In the genomic region with DNA sequence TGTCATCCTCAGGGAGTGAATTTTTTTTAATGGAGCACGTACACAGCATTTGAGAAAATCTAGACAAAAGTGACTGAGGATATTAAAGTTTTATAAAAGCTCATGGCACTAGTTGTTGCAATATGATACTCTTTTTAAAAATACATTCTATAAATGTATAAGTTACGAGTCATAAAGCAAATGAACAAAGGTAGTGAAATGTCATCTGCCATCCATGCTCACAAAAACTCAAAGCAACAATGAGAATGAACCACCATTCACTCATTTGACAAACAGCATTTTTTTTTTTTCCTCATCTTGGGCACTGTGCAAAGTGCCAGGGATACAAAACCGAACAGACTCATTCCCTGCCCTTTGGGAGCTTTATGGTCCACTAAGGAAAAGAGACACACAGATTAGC, we compare ENCODE assay signal across 27 cellular contexts. TPM values are rescaled to one million over a fixed set of nuclear protein-coding genes. Genes with fewer than 3 reads are reported as not detected.
DNase-seq lines count a peak whose midpoint lies in the region; ATAC-seq, FAIRE-seq and TF ChIP-seq lines count a peak whose summit lies in the region.
"Had no signal": no experiment of that assay in that cellular context is flagged by ENCODE, and none has a peak within 500 bp of the region (broad histone marks: within the 10 kb centered on the region; RNA-seq: fewer than 3 reads in every experiment).

No MANE protein-coding gene starts in this region.

- H3K4me1 ChIP-seq in heart right ventricle, result peaks cover 0 to 5% (median 0%) of the 10 kb centered on the region in 9 donors
- H3K4me1 ChIP-seq: breast epithelium, left ventricle myocardium inferior had no signal

- 95 to 97% methylated on average over 3 of the region's 3 CpGs for WGBS in heart right ventricle, 2 donors

- TF ChIP-seq CTCF in D721Med (IDR thresholded peaks at IDR 0.05; ENCODE audit: insufficient read depth, missing control alignments) (no peak), foreskin fibroblast (IDR thresholded peaks at IDR 0.05; ENCODE audit: low read depth, low read length) (no peak), heart right ventricle (IDR thresholded peaks at IDR 0.05) (no peak)

- no peak overlapping the region for H3K4me3 ChIP-seq in foreskin fibroblast (ENCODE audit: low read depth in 1 of 2, low read length in 2 of 2)
- no peak overlapping the region for H3K4me3 ChIP-seq in heart right ventricle
- H3K4me3 ChIP-seq: BLaER1, breast epithelium, GM23338, left ventricle myocardium inferior, ovary, skin epidermis had no signal

- FAIRE-seq in D721Med (lab: Jason Lieb, UNC) (peak; percentile 6), HTR-8/SVneo (lab: Jason Lieb, UNC) (no peak), TTC549 (lab: Jason Lieb, UNC) (peak; percentile 31)

- H3K36me3 ChIP-seq in heart right ventricle, result peaks cover 0 to 75% (median 9%) of the 10 kb centered on the region in 9 donors
- H3K36me3 ChIP-seq: breast epithelium, ovary had no signal

- no peak overlapping the region for H3K27ac ChIP-seq in heart right ventricle
- H3K27ac ChIP-seq: BLaER1, breast epithelium, left ventricle myocardium inferior, ovary, skin epidermis had no signal

- no peaks in the 10 kb centered on the region for H3K9me3 ChIP-seq in heart right ventricle
- H3K9me3 ChIP-seq: BLaER1, breast epithelium, left ventricle myocardium inferior, ovary had no signal

- no peak for ATAC-seq in heart right ventricle
- no peak for ATAC-seq in HG02678 (IDR thresholded peaks at IDR 0.05; ENCODE audit: unreplicated experiment)
- ATAC-seq in GM19467 (IDR thresholded peaks at IDR 0.05; ENCODE audit: unreplicated experiment), result no peak
- ATAC-seq in GM21526 (IDR thresholded peaks at IDR 0.05; ENCODE audit: low FRiP score, unreplicated experiment), result no peak
- ATAC-seq: activated CD4-positive, CD25-positive, alpha-beta regulatory T cell treated with anti-CD3 and anti-CD28 coated beads, Interleukin-2, amount 50 U/mL, for 24 hours; activated CD8-positive, alpha-beta memory T cell treated with anti-CD3 and anti-CD28 coated beads, Interleukin-2, amount 10 ng/mL, durations not matched to agents 7 days and 5 days; GM23338; stimulated activated memory B cell treated with anti-CD40 and anti-IgM and Interleukin-4, amounts not matched to agents 10 μg/mL and 1 μg/mL and 100 μg/mL, for 72 hours had no signal

- DNase-seq in D721Med (ENCODE audit: insufficient read length, low spot score) (no peak), HTR-8/SVneo (ENCODE audit: insufficient read length, low spot score) (peak; percentile 25), foreskin fibroblast (peak; percentile 27 to 55), heart right ventricle (no peak)
- DNase-seq: ACHN; activated CD4-positive, alpha-beta T cell treated with anti-CD3 and anti-CD28 coated beads, Interleukin-2, amount 50 U/mL, for 4 hours; activated CD8-positive, alpha-beta memory T cell treated with anti-CD3 and anti-CD28 coated beads, Interleukin-2, amount 10 ng/mL, durations not matched to agents 7 days and 5 days; activated naive CD4-positive, alpha-beta T cell treated with anti-CD3 and anti-CD28 coated beads, Interleukin-2, amount 10 ng/mL, durations not matched to agents 7 days and 5 days; islet precursor cell; left ventricle myocardium inferior; mesendoderm; NCI-H1092 treated with DMSO at 0.1 percent for 48 hours; NCI-H187; NCI-H2171; NCI-H510A treated with DMSO at 0.1 percent for 48 hours; ovary; trophoblast cell had no signal

- H3K27me3 ChIP-seq in heart right ventricle, result no peaks in the 10 kb centered on the region
- H3K27me3 ChIP-seq: BLaER1, breast epithelium, ovary had no signal

- intact Hi-C loops in heart right ventricle (cut with DNase I), result loop anchor here in 1 of 10 donors (10.0 kb wide), 1 partner anchor 64 kb away; no protein-coding TSS in a partner anchor

RNA-seq across cellular contexts. Expression of a gene that starts 38.7 kb away (rescaled TPM):
- 10 to 100 TPM; 24.5 to 51.4 (median 35.5) TPM for total RNA-seq in heart right ventricle
- 10 to 100 TPM; 10.6 to 15.0 TPM for polyA plus RNA-seq in heart right ventricle

Comparison
In these comparisons a context has a peak if more than half of its experiments do, and no peak if none do; other contexts are left out.
1. DNase-seq: peak in HTR-8/SVneo (single experiment) and foreskin fibroblast (2 of 2); none in D721Med (single experiment) and heart right ventricle (0 of 2).